ENCODE assay signal across 1 cellular context in the genomic region with DNA sequence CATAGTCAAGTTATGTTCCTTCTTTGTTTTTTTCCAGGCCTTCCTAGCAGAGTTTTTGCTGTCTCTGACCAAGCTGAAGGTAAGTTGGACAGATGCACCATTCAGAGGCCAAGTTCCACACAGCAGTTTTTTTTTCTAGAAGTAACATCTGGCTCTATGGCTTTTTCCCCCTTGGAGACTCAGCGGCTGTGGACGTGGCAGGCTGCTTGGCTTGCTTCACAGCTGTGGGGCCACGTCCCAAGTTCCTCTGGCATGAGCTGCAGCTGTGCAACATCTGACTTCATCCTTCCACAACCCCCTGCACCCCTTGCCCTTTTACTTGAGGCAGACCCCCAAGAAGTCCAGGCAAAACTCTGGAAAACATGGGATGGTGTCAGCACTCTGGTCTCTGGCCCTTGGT.
TF ChIP-seq lines count a peak whose summit lies in the region.

No MANE protein-coding gene starts in this region.

TF ChIP-seq in IMR-90, 13 proteins besides CTCF, POLR2A, EP300 and RAD21 (continued from another document):
- TF ChIP-seq, protein P1, sequence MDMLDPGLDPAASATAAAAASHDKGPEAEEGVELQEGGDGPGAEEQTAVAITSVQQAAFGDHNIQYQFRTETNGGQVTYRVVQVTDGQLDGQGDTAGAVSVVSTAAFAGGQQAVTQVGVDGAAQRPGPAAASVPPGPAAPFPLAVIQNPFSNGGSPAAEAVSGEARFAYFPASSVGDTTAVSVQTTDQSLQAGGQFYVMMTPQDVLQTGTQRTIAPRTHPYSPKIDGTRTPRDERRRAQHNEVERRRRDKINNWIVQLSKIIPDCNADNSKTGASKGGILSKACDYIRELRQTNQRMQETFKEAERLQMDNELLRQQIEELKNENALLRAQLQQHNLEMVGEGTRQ (IDR thresholded peaks at IDR 0.05; ENCODE audit: low read depth, low read length), result no peak
- TF ChIP-seq CEBPB (IDR thresholded peaks at IDR 0.05; ENCODE audit: low read depth, low read length) (no peak), BHLHE40 (IDR thresholded peaks at IDR 0.05; ENCODE audit: low read depth, low read length) (no peak), FOS (IDR thresholded peaks at IDR 0.05; ENCODE audit: low read depth, low read length) (no peak), MXI1 (IDR thresholded peaks at IDR 0.05; ENCODE audit: borderline replicate concordance, low read depth, low read length) (no peak), SMC3 (IDR thresholded peaks at IDR 0.05; ENCODE audit: low read depth, low read length) (no peak), MAFK (IDR thresholded peaks at IDR 0.05; ENCODE audit: low read depth, low read length) (no peak), MAZ (IDR thresholded peaks at IDR 0.05; ENCODE audit: borderline replicate concordance, low read depth, low read length) (no peak)
TF ChIP-seq in IMR-90: peak in this region for 0.
